Comparison of ENCODE assay signal across 8 cellular contexts in genomic region chr3:101561630-101562328, GRCh38. TPM values are rescaled to one million over a fixed set of nuclear protein-coding genes. Genes with fewer than 3 reads are reported as not detected.
DNase-seq lines count a peak whose midpoint lies in the region; ATAC-seq and TF ChIP-seq lines count a peak whose summit lies in the region.

TSS of gene TRMT10C (plus strand) at chr3:101561868. CDS start at chr3:101564782, 2,914 bp downstream.

- H3K9me3 Mint-ChIP-seq in WTC11 (peaks cover 9% of the 10 kb centered on the region), immature natural killer cell (no peaks in the 10 kb centered on the region)

- H3K4me1 Mint-ChIP-seq in WTC11 (peaks cover 20% of the 10 kb centered on the region), immature natural killer cell (peaks cover 29 to 40% of the 10 kb centered on the region in 2 donors)

- H3K27me3 Mint-ChIP-seq in WTC11 (ENCODE audit: low read depth) (no peaks in the 10 kb centered on the region; the same call in 1 of the 2 replicates), immature natural killer cell (ENCODE audit: low read depth in 3 of 3) (peaks cover 8 to 18% (median 14%) of the 10 kb centered on the region in 3 donors)

- DNase-seq in AG04449 (ENCODE audit: low read depth, low spot score) = no peak
- DNase-seq in NCI-H226 = peak; percentile 93
- peak; percentile 93 for DNase-seq in WTC11 (ENCODE audit: low spot score)
- DNase-seq in cardiac fibroblast (ENCODE audit: low read depth in 2 of 2) = peak; percentile 94 to 95
- peak; percentile 89 to 91 (median 90) for DNase-seq in immature natural killer cell
- peak; percentile 79 for DNase-seq in smooth muscle cell of the brain vasculature (ENCODE audit: low read depth, low spot score)

- peaks cover 34% of the 10 kb centered on the region for H3K36me3 Mint-ChIP-seq in WTC11
- peaks cover 0 to 11% (median 10%) of the 10 kb centered on the region in 3 donors for H3K36me3 Mint-ChIP-seq in immature natural killer cell

- ATAC-seq in GM18873 (IDR thresholded peaks at IDR 0.05; ENCODE audit: low FRiP score, unreplicated experiment) (peak; percentile 97), HG03139 (IDR thresholded peaks at IDR 0.05; ENCODE audit: unreplicated experiment) (peak; percentile 100), WTC11 (peak; percentile 98)

- H3K27ac Mint-ChIP-seq in WTC11 (peak within 1 kb of the TSS; percentile 98), immature natural killer cell (peak within 1 kb of the TSS; percentile 91 to 98 (median 96))

- peak within 1 kb of the TSS; percentile 96 for H3K4me3 Mint-ChIP-seq in WTC11
- H3K4me3 Mint-ChIP-seq in immature natural killer cell = peak within 1 kb of the TSS; percentile 97 to 100 (median 98)

- CTCF ChIA-PET in AG04449 (lab: Yijun Ruan, JAX) = interaction anchor here (5.2 kb wide), 1 partner anchor 11 kb away, joined by 41 read pairs; the partner anchor contains the start of gene PCNP
- CTCF ChIA-PET in WTC11 (lab: Charles Lee) = interaction anchor here (0.6 to 2.3 kb wide), 3 partner anchors 12 to 66 kb away, joined by 3 to 18 read pairs (median 4); partner anchors contain the start of gene PCNP

- no peak for TF ChIP-seq CTCF in AG04449 (IDR thresholded peaks at IDR 0.05; ENCODE audit: insufficient read depth, low read length, missing control alignments)
- TF ChIP-seq CTCF in WTC11 (IDR thresholded peaks at IDR 0.05) = no peak
- TF ChIP-seq CTCF in cardiac fibroblast (IDR thresholded peaks at IDR 0.05; ENCODE audit: low read depth, low read length) = no peak

- H3K4me3 ChIP-seq in AG04449 (ENCODE audit: low read depth, low read length) = peak within 1 kb of the TSS; percentile 93
- H3K4me3 ChIP-seq in cardiac fibroblast (replicated peaks in 1 of 2; ENCODE audit: low read depth in 2 of 2, low read length in 2 of 2) = peak within 1 kb of the TSS; percentile 74 to 83

- POLR2A ChIA-PET in AG04449 (lab: Yijun Ruan, JAX) (interaction anchor here (2.2 kb wide), 1 partner anchor 12 kb away, joined by 12 read pairs; the partner anchor contains the start of gene PCNP), WTC11 (lab: Charles Lee) (interaction anchor here (0.9 to 2.3 kb wide), 4 partner anchors 12 to 114 kb away, joined by 3 to 9 read pairs (median 6); partner anchors contain the start of genes PCNP and SENP7)

TF ChIP-seq in WTC11, 78 proteins besides CTCF, POLR2A, EP300 and RAD21 (continues in another document):
- TF ChIP-seq USF1 (CRISPR knock-in tag; IDR thresholded peaks at IDR 0.05) (no peak), SMAD3 (CRISPR knock-in tag; IDR thresholded peaks at IDR 0.05; ENCODE audit: borderline replicate concordance) (0 out of 2 replicates have a peak, but pooled peaks have one; percentile 30), ZSCAN18 (CRISPR knock-in tag; IDR thresholded peaks at IDR 0.05) (no peak), NR2C2 (CRISPR knock-in tag; IDR thresholded peaks at IDR 0.05) (no peak), MAX (CRISPR knock-in tag; IDR thresholded peaks at IDR 0.05) (peak; percentile 91), USF2 (CRISPR knock-in tag; IDR thresholded peaks at IDR 0.05) (peak; percentile 20; the same call in 1 of the 2 replicates), PRDM15 (CRISPR knock-in tag; IDR thresholded peaks at IDR 0.05) (no peak), HMGA2 (CRISPR knock-in tag; IDR thresholded peaks at IDR 0.05) (no peak), RELA (CRISPR knock-in tag; IDR thresholded peaks at IDR 0.05; ENCODE audit: borderline replicate concordance) (no peak; the same call in 1 of the 2 replicates), ATF3 (CRISPR knock-in tag; conservative IDR thresholded peaks at IDR 0.05) (no peak), ATF1 (CRISPR knock-in tag; IDR thresholded peaks at IDR 0.05) (peak; percentile 70; the same call in 1 of the 2 replicates), ZNF317 (CRISPR knock-in tag; IDR thresholded peaks at IDR 0.05; ENCODE audit: borderline replicate concordance, low read depth) (no peak), JUN (CRISPR knock-in tag; IDR thresholded peaks at IDR 0.05) (no peak), NR1H2 (CRISPR knock-in tag; IDR thresholded peaks at IDR 0.05) (no peak)

RNA-seq across cellular contexts. Expression of gene TRMT10C, which starts in this region (rescaled TPM):
- 35.2 to 41.7 TPM (median 36.3 TPM) in 3 replicates for total RNA-seq in WTC11 (2021)
- 10 to 100 TPM; 27.5 to 33.6 (median 28.8) TPM for polyA plus RNA-seq in immature natural killer cell
